In the genomic region with DNA sequence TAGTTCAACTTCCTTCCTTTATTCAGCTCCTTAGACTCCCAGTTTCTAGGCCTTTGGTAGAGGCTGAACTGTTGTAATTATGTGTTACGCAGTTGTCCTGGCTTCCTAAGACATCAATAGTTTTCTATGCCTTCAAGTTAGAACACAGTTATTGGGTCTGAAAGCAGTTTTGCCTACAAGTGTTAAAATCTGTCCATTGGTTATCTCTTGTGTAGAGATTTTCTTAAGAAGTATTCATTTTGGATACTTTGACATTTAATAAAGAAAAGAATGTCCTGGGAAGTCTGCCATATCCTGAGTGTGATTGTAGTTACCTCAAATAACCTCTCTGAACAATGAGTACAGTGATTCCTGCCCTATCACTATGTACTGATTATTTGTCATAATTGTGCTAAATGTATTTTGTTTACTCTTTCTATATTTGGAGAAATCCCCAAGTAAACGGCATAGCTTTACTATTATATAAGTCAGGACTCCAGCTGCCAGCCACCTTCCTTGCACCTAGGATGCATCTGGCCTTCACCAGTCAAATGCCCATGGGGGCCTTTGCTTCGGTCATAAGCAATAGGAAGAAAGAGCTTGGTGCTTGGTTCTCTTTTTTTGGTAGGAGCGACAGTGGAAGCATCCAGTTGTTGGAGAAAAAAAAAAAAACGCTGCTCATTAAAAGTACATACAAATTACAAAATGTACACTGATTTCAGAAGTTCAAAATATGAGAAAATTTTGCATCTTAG, we compare ENCODE assay signal across 14 cellular contexts.
DNase-seq lines count a peak whose midpoint lies in the region; ATAC-seq and TF ChIP-seq lines count a peak whose summit lies in the region.
"Had no signal": no experiment of that assay in that cellular context is flagged by ENCODE, and none has a peak within 500 bp of the region (broad histone marks: within the 10 kb centered on the region; RNA-seq: fewer than 3 reads in every experiment).

No MANE protein-coding gene starts in this region.

- H3K4me3 ChIP-seq in rectal smooth muscle tissue (ENCODE audit: low read length) = no peak overlapping the region
- H3K4me3 ChIP-seq in prostate gland = no peak overlapping the region
- H3K4me3 ChIP-seq: GM23338, neural progenitor cell, stomach had no signal

- H3K27me3 ChIP-seq in rectal smooth muscle tissue (ENCODE audit: control insufficient read depth, insufficient read depth, low read length) = no peaks in the 10 kb centered on the region
- H3K27me3 ChIP-seq in prostate gland (replicated peaks; ENCODE audit: insufficient read depth) = no peaks in the 10 kb centered on the region
- H3K27me3 ChIP-seq: neural progenitor cell, stomach had no signal

- DNase-seq in EH (ENCODE audit: low read depth) = peak; percentile 47
- peak; percentile 47 for DNase-seq in astrocyte of the hippocampus (ENCODE audit: low read depth, low spot score)
- peak; percentile 96 for DNase-seq in foreskin melanocyte
- no peak for DNase-seq in prostate gland (ENCODE audit: low spot score)
- no peak for DNase-seq in NCI-H1436 (lab: John Stamatoyannopoulos, UW)
- no peak for DNase-seq in COR-L47 (lab: John Stamatoyannopoulos, UW)
- DNase-seq: activated B cell treated with CpG ODN at 0.5 μM for 24 hours, AML-193, stomach, SW 1271 had no signal

- H3K4me1 ChIP-seq in rectal smooth muscle tissue (ENCODE audit: control insufficient read depth, insufficient read depth, low read length) (peaks cover 7% of the 10 kb centered on the region), prostate gland (replicated peaks) (no peaks in the 10 kb centered on the region)
- H3K4me1 ChIP-seq: neural progenitor cell had no signal

- ATAC-seq in GM19351 (IDR thresholded peaks at IDR 0.05; ENCODE audit: unreplicated experiment) = no peak
- ATAC-seq: GM23338 had no signal

- H3K36me3 ChIP-seq in rectal smooth muscle tissue (ENCODE audit: control insufficient read depth, insufficient read depth, low read length) = no peaks in the 10 kb centered on the region
- no peaks in the 10 kb centered on the region for H3K36me3 ChIP-seq in prostate gland
- H3K36me3 ChIP-seq: neural progenitor cell, stomach had no signal

- H3K9me3 ChIP-seq in prostate gland = no peaks in the 10 kb centered on the region
- H3K9me3 ChIP-seq: stomach had no signal

- 42% methylated on average over 5 of the region's 5 CpGs for WGBS in prostate gland

- no peak for TF ChIP-seq CTCF in prostate gland (IDR thresholded peaks at IDR 0.05)

- no peak for TF ChIP-seq POLR2A in prostate gland (IDR thresholded peaks at IDR 0.05)

- intact Hi-C loops in prostate gland (cut with DNase I) = no loop called here

- no peak overlapping the region for H3K9ac ChIP-seq in rectal smooth muscle tissue (ENCODE audit: low read length)
- H3K9ac ChIP-seq: neural progenitor cell had no signal

- H3K27ac ChIP-seq in rectal smooth muscle tissue (ENCODE audit: low read depth, low read length) (peak overlapping the region; percentile 57), prostate gland (peak overlapping the region in 1 of 2 donors; percentile 8)
- H3K27ac ChIP-seq: neural progenitor cell had no signal

Comparison
In these comparisons a context has a peak if more than half of its experiments do, and no peak if none do; other contexts are left out.
1. DNase-seq: peak in EH (single experiment), astrocyte of the hippocampus (single experiment) and foreskin melanocyte (single experiment); none in prostate gland (single experiment), NCI-H1436 (single experiment) and COR-L47 (single experiment).